ENCODE assay signal across 6 cellular contexts in the genomic region with DNA sequence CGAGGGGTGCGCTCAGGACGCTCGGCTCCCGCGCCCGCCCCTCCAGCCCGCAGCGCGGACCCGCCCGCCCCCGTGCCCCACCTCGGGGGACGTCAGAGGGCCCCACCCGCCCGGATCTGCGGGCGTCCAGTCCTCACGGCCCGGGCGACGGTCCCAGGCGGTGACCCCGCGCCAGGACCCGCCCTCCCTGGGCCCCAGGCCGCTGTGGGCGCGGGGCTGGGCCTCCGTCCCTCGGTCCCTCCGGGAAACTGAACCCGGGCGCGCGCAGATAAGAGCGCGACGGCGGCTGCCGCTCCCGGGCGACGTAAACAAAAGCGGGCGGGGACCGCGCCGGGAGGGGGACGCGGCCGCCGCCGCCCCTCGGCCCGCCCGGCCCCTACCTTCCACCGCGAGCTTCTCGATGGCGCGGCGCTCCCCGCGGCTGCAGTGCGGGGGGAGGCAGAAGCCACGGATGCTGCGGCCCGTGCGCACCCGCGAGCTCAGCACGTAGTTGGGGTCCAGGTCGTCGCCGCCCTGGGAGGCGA. TPM values are rescaled to one million over a fixed set of nuclear protein-coding genes. Genes with fewer than 3 reads are reported as not detected.
A peak's percentile ranks its signal among the peaks of the same experiment; 100 is the strongest.
DNase-seq lines count a peak whose midpoint lies in the region; ATAC-seq and TF ChIP-seq lines count a peak whose summit lies in the region.

No MANE protein-coding gene starts in this region.

- H3K27ac ChIP-seq in duodenal mucosa (ENCODE audit: low read depth, low read length) (no peak overlapping the region), psoas muscle (no peak overlapping the region)

- H3K27me3 ChIP-seq in duodenal mucosa (ENCODE audit: control insufficient read depth in 1 of 2, insufficient read depth in 2 of 2, low read length in 2 of 2): no peaks in the 10 kb centered on the region
- peaks cover 0 to 24% (median 15%) of the 10 kb centered on the region in 3 donors for H3K27me3 ChIP-seq in psoas muscle (ENCODE audit: insufficient read depth in 3 of 3, low read length in 2 of 3)

- H3K36me3 ChIP-seq in duodenal mucosa (ENCODE audit: control insufficient read depth in 1 of 2, insufficient read depth in 2 of 2, low read length in 2 of 2) (no peaks in the 10 kb centered on the region), psoas muscle (ENCODE audit: insufficient read depth in 1 of 2, low read depth in 1 of 2) (no peaks in the 10 kb centered on the region)

- peak; percentile 17 for DNase-seq in NCI-H1436 (lab: John Stamatoyannopoulos, UW)
- DNase-seq in NCI-H1436 treated with DMSO at 0.1 percent for 48 hours (lab: John Stamatoyannopoulos, UW): no peak
- DNase-seq in psoas muscle: no peak
- DNase-seq in SHP77 (lab: John Stamatoyannopoulos, UW): no peak
- DNase-seq in NCI-H526 treated with DMSO at 0.1 percent for 48 hours (lab: John Stamatoyannopoulos, UW): no peak

- peak overlapping the region; percentile 50 to 77 for H3K4me3 ChIP-seq in duodenal mucosa (ENCODE audit: low read depth in 1 of 2, low read length in 2 of 2)
- peak overlapping the region; percentile 62 for H3K4me3 ChIP-seq in psoas muscle

- intact Hi-C loops in psoas muscle (cut with DNase I): no loop called here

- H3K9me3 ChIP-seq in duodenal mucosa (ENCODE audit: control insufficient read depth in 1 of 2, low read length in 2 of 2) (no peaks in the 10 kb centered on the region), psoas muscle (no peaks in the 10 kb centered on the region)

- peaks cover 18 to 34% of the 10 kb centered on the region in 2 donors for H3K4me1 ChIP-seq in duodenal mucosa (ENCODE audit: control insufficient read depth in 1 of 2, insufficient read depth in 2 of 2, low read length in 2 of 2)
- peaks cover 22% of the 10 kb centered on the region for H3K4me1 ChIP-seq in psoas muscle

- no peak for TF ChIP-seq CTCF in psoas muscle (IDR thresholded peaks at IDR 0.05)

- peak overlapping the region; percentile 33 to 43 for H3K9ac ChIP-seq in duodenal mucosa (ENCODE audit: low read depth in 1 of 2, low read length in 2 of 2)

- peak; percentile 16 to 23 (median 22) for ATAC-seq in psoas muscle

- WGBS in psoas muscle, 3 donors: 2 to 4% (median 2%) methylated on average over 23 to 78 of the region's 78 CpGs

RNA-seq across cellular contexts. Expression of gene CKB, which starts 1.1 kb away (rescaled TPM):
- 100 to 1,000 TPM in 1 of 4 donors, 10 to 100 TPM in 3; 19.5 to 116 (median 33.0) TPM for total RNA-seq in psoas muscle
- polyA plus RNA-seq in psoas muscle: 100 to 1,000 TPM in 1 of 3 donors, 10 to 100 TPM in 2; 21.2 to 383 (median 67.0) TPM

RNA-seq across cellular contexts. Expression of gene TRMT61A, which starts 7.5 kb away (rescaled TPM):
- total RNA-seq in psoas muscle: 10 to 100 TPM in 1 of 4 donors, 1 to 10 TPM in 3; 6.5 to 12.7 (median 7.8) TPM
- polyA plus RNA-seq in psoas muscle: 10 to 100 TPM; 13.1 to 29.5 (median 13.3) TPM

RNA-seq across cellular contexts. Expression of gene BAG5, which starts 41.0 kb away (rescaled TPM):
- total RNA-seq in psoas muscle: 10 to 100 TPM; 15.4 to 29.5 (median 23.2) TPM
- 10 to 100 TPM in 2 of 3 donors, 1 to 10 TPM in 1; 8.7 to 25.4 (median 14.1) TPM for polyA plus RNA-seq in psoas muscle

RNA-seq across cellular contexts. Expression of gene COA8, which starts 41.3 kb away (rescaled TPM):
- 100 to 1,000 TPM in 1 of 4 donors, 10 to 100 TPM in 3; 73.6 to 101 (median 80.0) TPM for total RNA-seq in psoas muscle
- polyA plus RNA-seq in psoas muscle: 100 to 1,000 TPM; 118 to 171 (median 141) TPM
